ENCODE assay signal across 9 cellular contexts in the genomic region with DNA sequence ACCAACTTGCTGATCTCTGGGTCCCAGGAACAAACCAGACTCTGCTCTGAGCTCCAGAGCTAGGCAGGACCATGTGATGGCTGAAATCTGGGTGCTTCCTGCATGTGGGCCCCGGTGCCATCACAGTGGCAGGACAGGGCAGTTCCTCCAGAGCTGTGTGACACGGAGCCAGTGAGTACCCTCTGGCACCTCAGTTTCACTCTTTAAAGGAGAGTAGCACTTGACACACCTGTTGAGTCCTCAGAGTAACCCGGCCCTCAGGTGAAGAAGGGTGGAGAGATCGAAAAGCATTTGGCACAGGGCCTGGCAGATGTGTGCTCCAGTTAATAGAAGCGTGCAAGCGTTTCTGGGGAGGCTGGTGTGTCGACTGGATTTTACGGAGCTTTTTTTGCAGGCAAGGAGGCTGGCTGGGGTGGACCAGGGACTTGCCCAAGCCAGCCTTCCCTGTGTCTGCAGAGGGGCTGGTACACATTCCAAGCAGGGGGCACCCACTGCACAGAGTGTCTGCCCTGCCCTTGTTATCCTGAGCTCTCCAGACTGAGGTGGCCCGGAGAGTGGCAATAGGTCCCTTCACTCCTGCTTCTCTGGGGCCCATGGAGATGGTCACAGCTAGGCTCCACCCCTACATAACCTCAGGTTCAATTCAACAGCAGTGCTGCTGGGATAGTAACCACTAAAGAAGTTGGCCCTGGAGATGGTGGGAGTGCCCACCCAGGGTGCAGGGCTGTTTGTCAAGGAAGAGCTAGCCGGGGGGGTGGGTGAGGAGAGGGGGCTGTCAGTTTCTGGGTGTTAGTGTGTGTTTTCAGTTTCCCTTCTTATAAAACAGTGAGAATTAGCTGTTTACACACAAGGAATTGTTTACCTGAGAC. TPM values are rescaled to one million over a fixed set of nuclear protein-coding genes. Genes with fewer than 3 reads are reported as not detected.
DNase-seq lines count a peak whose midpoint lies in the region; ATAC-seq and TF ChIP-seq lines count a peak whose summit lies in the region.
"Had no signal": no experiment of that assay in that cellular context is flagged by ENCODE, and none has a peak within 500 bp of the region (broad histone marks: within the 10 kb centered on the region; RNA-seq: fewer than 3 reads in every experiment).

No MANE protein-coding gene starts in this region.

- WGBS in heart left ventricle, 4 donors, result 79 to 88% (median 84%) methylated on average over 10 of the region's 10 CpGs

- H3K9me3 ChIP-seq in heart left ventricle (no peaks in the 10 kb centered on the region), upper lobe of right lung (no peaks in the 10 kb centered on the region)

- H3K4me3 ChIP-seq in heart left ventricle, result no peak overlapping the region
- H3K4me3 ChIP-seq in upper lobe of right lung, result no peak overlapping the region

- peaks cover 0 to 89% (median 75%) of the 10 kb centered on the region in 9 donors for H3K36me3 ChIP-seq in heart left ventricle
- peaks cover 90% of the 10 kb centered on the region for H3K36me3 ChIP-seq in upper lobe of right lung

- H3K27ac ChIP-seq in heart left ventricle (peak overlapping the region in 1 of 12 donors; percentile 19), RWPE1 (peak overlapping the region; percentile 64), epithelial cell of prostate (peak overlapping the region; percentile 27), upper lobe of right lung (peak overlapping the region; percentile 42)

- TF ChIP-seq CTCF in heart left ventricle (IDR thresholded peaks at IDR 0.05) (no peak), RWPE1 (conservative IDR thresholded peaks at IDR 0.05; ENCODE audit: low read depth) (no peak), upper lobe of right lung (IDR thresholded peaks at IDR 0.05) (no peak)

- POLR2A ChIA-PET in RWPE1 (lab: Yijun Ruan, JAX; ENCODE audit: low non-redundant PET), result no interaction called here

- no peaks in the 10 kb centered on the region for H3K27me3 ChIP-seq in heart left ventricle
- H3K27me3 ChIP-seq in upper lobe of right lung, result no peaks in the 10 kb centered on the region

- ATAC-seq in left ventricle myocardium superior (no peak), heart left ventricle (no peak), upper lobe of right lung (peak; percentile 71), GM19452 (IDR thresholded peaks at IDR 0.05; ENCODE audit: unreplicated experiment) (no peak)

- DNase-seq in left ventricle myocardium superior, result peak; percentile 16
- no peak for DNase-seq in heart left ventricle
- DNase-seq in RWPE1 (ENCODE audit: low spot score), result no peak
- DNase-seq in epithelial cell of prostate (ENCODE audit: low read depth, low spot score), result no peak
- DNase-seq in upper lobe of right lung, result no peak
- DNase-seq in NCI-H1436 (lab: John Stamatoyannopoulos, UW), result no peak
- no peak for DNase-seq in DMS153 (lab: John Stamatoyannopoulos, UW)

- intact Hi-C loops in left ventricle myocardium superior (cut with micrococcal nuclease) (no loop called here), heart left ventricle (cut with DNase I) (loop anchor here in 1 of 10 donors (10.0 kb wide), 1 partner anchor 346 kb away; a partner anchor contains a TSS), upper lobe of right lung (cut with DNase I) (loop anchor here (10.0 kb wide), 1 partner anchor 66 kb away; no protein-coding TSS in a partner anchor)

- CTCF ChIA-PET in RWPE1 (lab: Yijun Ruan, JAX), result interaction anchor here (0.6 to 0.7 kb wide), 2 partner anchors 8 to 89 kb away, joined by 3 to 4 read pairs; a partner anchor contains a TSS

- TF ChIP-seq POLR2A in heart left ventricle (IDR thresholded peaks at IDR 0.05), result no peak

- H3K4me1 ChIP-seq in heart left ventricle (peaks cover 0 to 97% (median 24%) of the 10 kb centered on the region in 12 donors), upper lobe of right lung (peaks cover 70% of the 10 kb centered on the region)

RNA-seq across cellular contexts. Expression of a gene that starts 8.3 kb away (rescaled TPM):
- total RNA-seq in left ventricle myocardium superior, result 559 TPM
- 1,000 to 10,000 TPM in 1 of 9 donors, 100 to 1,000 TPM in 8; 161 to 1,072 (median 585) TPM for total RNA-seq in heart left ventricle
- polyA plus RNA-seq in heart left ventricle, result 1,000 to 10,000 TPM in 1 of 2 donors, 100 to 1,000 TPM in 1; 840 to 1,676 TPM
- 1,667 TPM for total RNA-seq in upper lobe of right lung

RNA-seq across cellular contexts. Expression of a gene that starts 8.7 kb away (rescaled TPM):
- not detected for total RNA-seq in left ventricle myocardium superior
- under 1 TPM in 3 of 9 donors, not detected in 6; 0.37 to 0.88 (median 0.45) TPM for total RNA-seq in heart left ventricle
- polyA plus RNA-seq in heart left ventricle, result under 1 TPM in 1 of 2 donors, not detected in 1; 0.51 TPM
- 1.4 TPM for total RNA-seq in upper lobe of right lung

RNA-seq across cellular contexts. Expression of a gene that starts 14.6 kb away (rescaled TPM):
- total RNA-seq in left ventricle myocardium superior (26.9 TPM), heart left ventricle (10 to 100 TPM; 22.8 to 89.2 (median 27.2) TPM), upper lobe of right lung (197 TPM)
- polyA plus RNA-seq in heart left ventricle, result 10 to 100 TPM; 32.1 to 44.1 TPM

RNA-seq across cellular contexts. Expression of a gene that starts 23.5 kb away (rescaled TPM):
- total RNA-seq in left ventricle myocardium superior, result not detected
- total RNA-seq in heart left ventricle, result not detected
- not detected for polyA plus RNA-seq in heart left ventricle
- total RNA-seq in upper lobe of right lung, result not detected
- total RNA-seq: activated CD8-positive, alpha-beta memory T cell treated with anti-CD3 and anti-CD28 coated beads for 36 hours had no signal

RNA-seq across cellular contexts. Expression of a gene that starts 23.9 kb away (rescaled TPM):
- total RNA-seq in left ventricle myocardium superior, result not detected
- not detected for total RNA-seq in heart left ventricle
- polyA plus RNA-seq in heart left ventricle, result not detected
- not detected for total RNA-seq in upper lobe of right lung
- total RNA-seq: activated CD8-positive, alpha-beta memory T cell treated with anti-CD3 and anti-CD28 coated beads for 36 hours had no signal
